ENCODE assay signal across 27 cellular contexts in genomic region chr3:148816427-148816826, GRCh38. TPM values are rescaled to one million over a fixed set of nuclear protein-coding genes. Genes with fewer than 3 reads are reported as not detected.
"Had no signal": no experiment of that assay in that cellular context is flagged by ENCODE, and none has a peak within 500 bp of the region (broad histone marks: within the 10 kb centered on the region; RNA-seq: fewer than 3 reads in every experiment).

No MANE protein-coding gene starts in this region.

- FAIRE-seq: bronchial epithelial cell had no signal

- DNase-seq: activated CD4-positive, alpha-beta memory T cell treated with anti-CD3 and anti-CD28 coated beads for 36 hours; activated CD4-positive, alpha-beta T cell treated with anti-CD3 and anti-CD28 coated beads, Interleukin-2, amount 10 ng/mL, durations not matched to agents 7 days and 5 days; activated CD4-positive, CD25-positive, alpha-beta regulatory T cell; activated CD8-positive, alpha-beta memory T cell treated with anti-CD3 and anti-CD28 coated beads for 24 hours; activated effector memory CD4-positive, alpha-beta T cell treated with anti-CD3 and anti-CD28 coated beads, Interleukin-2, amount 50 U/mL, for 16 hours; activated naive CD4-positive, alpha-beta T cell treated with Interleukin-2 at 50 U/mL for 16 hours; activated naive CD8-positive, alpha-beta T cell treated with anti-CD3 and anti-CD28 coated beads, Interleukin-2, amount 50 U/mL, for 24 hours; activated T-cell treated with anti-CD3 and anti-CD28 coated beads, Interleukin-2, amount 50 U/mL, for 4 hours; amniotic stem cell; body of pancreas; MM.1S; NCI-H187 treated with DMSO at 0.1 percent for 48 hours; NCI-H2171 treated with DMSO at 0.1 percent for 48 hours; NCI-H226; NK-92 treated with Interleukin-12 subunit alpha and Interleukin-12 subunit beta, amount 100 ng/mL, for 24 hours; OCI-M1; RPMI8226; T-helper 1 cell had no signal

- H3K4me3 ChIP-seq: ascending aorta, body of pancreas had no signal

- ATAC-seq: activated naive CD4-positive, alpha-beta T cell treated with anti-CD3 and anti-CD28 coated beads, Interleukin-2, amount 50 U/mL, for 72 hours; activated naive CD8-positive, alpha-beta T cell treated with anti-CD3 and anti-CD28 coated beads, Interleukin-2, amount 50 U/mL, for 24 hours; activated T-cell treated with anti-CD3 and anti-CD28 coated beads, Interleukin-2, amount 50 U/mL, for 4 hours; body of pancreas; Panc1; Right ventricle myocardium inferior had no signal

- H3K9me3 ChIP-seq: ascending aorta, body of pancreas had no signal

- H3K4me1 ChIP-seq: ascending aorta had no signal

- H3K27me3 ChIP-seq: ascending aorta, body of pancreas had no signal

- H3K27ac ChIP-seq: ascending aorta, body of pancreas, VCaP had no signal

- H3K36me3 ChIP-seq: ascending aorta had no signal

RNA-seq across cellular contexts. Expression of gene CPB1, which starts 11.2 kb away (rescaled TPM):
- total RNA-seq: activated CD4-positive, alpha-beta memory T cell treated with anti-CD3 and anti-CD28 coated beads for 36 hours; activated CD4-positive, alpha-beta T cell treated with anti-CD3 and anti-CD28 coated beads, Interleukin-2, amount 10 ng/mL, durations not matched to agents 7 days and 5 days; activated naive CD4-positive, alpha-beta T cell treated with anti-CD3 and anti-CD28 coated beads, Interleukin-2, amount 50 U/mL, for 72 hours; bronchial epithelial cell; NCI-H460; Right ventricle myocardium inferior; SK-MEL-5; T-helper 2 cell treated with Interferon-gamma antibody and Interleukin-4, amounts not matched to agents 100 ng/mL and 5 ng/mL, for 36 hours had no signal

RNA-seq across cellular contexts. Expression of gene CPA3, which starts 48.7 kb away (rescaled TPM):
- total RNA-seq: activated CD4-positive, alpha-beta memory T cell treated with anti-CD3 and anti-CD28 coated beads for 36 hours; activated CD4-positive, alpha-beta T cell treated with anti-CD3 and anti-CD28 coated beads, Interleukin-2, amount 10 ng/mL, durations not matched to agents 7 days and 5 days; ascending aorta; bronchial epithelial cell; NCI-H460; SK-MEL-5; T-helper 2 cell treated with Interferon-gamma antibody and Interleukin-4, amounts not matched to agents 100 ng/mL and 5 ng/mL, for 36 hours had no signal
